In genomic region chr16:89246903-89247733, GRCh38 we compare ENCODE assay signal across 8 cellular contexts. TPM values are rescaled to one million over a fixed set of nuclear protein-coding genes. Genes with fewer than 3 reads are reported as not detected.
DNase-seq lines count a peak whose midpoint lies in the region; TF ChIP-seq lines count a peak whose summit lies in the region.

No MANE protein-coding gene starts in this region.

- peaks cover 3% of the 10 kb centered on the region; the same call in 1 of the 2 replicates for H3K9me3 ChIP-seq in HAP-1
- H3K9me3 ChIP-seq in breast epithelium: peaks cover 0 to 4% of the 10 kb centered on the region in 2 donors

- intact Hi-C loops in breast epithelium (cut with DNase I; ENCODE audit: low total_unique reads): no loop called here

- H3K36me3 ChIP-seq in HAP-1 (replicated peaks): no peaks in the 10 kb centered on the region
- no peaks in the 10 kb centered on the region for H3K36me3 ChIP-seq in breast epithelium

- H3K4me3 ChIP-seq in HAP-1: peak overlapping the region; percentile 37
- H3K4me3 ChIP-seq in WI38 (ENCODE audit: low read depth, low read length): peak overlapping the region; percentile 53
- H3K4me3 ChIP-seq in breast epithelium: peak overlapping the region; percentile 38 to 80 (median 56)
- peak overlapping the region; percentile 23 to 51 (median 38) for H3K4me3 ChIP-seq in skin epidermis

- no peak for TF ChIP-seq POLR2A in breast epithelium (IDR thresholded peaks at IDR 0.05)

- H3K4me1 ChIP-seq in HAP-1 (no peaks in the 10 kb centered on the region), breast epithelium (no peaks in the 10 kb centered on the region)

- H3K27me3 ChIP-seq in HAP-1 (ENCODE audit: low read depth): no peaks in the 10 kb centered on the region
- no peaks in the 10 kb centered on the region for H3K27me3 ChIP-seq in breast epithelium

- in situ Hi-C loops in HAP-1 (cut with MboI; ENCODE audit: low sequenced_read_pairs): no loop called here

- TF ChIP-seq CTCF in WI38 (IDR thresholded peaks at IDR 0.05; ENCODE audit: low read depth, low read length) (no peak), breast epithelium (IDR thresholded peaks at IDR 0.05) (no peak)

- peak overlapping the region in 1 of 2 donors; percentile 46 for H3K27ac ChIP-seq in breast epithelium
- H3K27ac ChIP-seq in skin epidermis: peak overlapping the region in 6 of 21 experiments; percentile 16 to 56 (median 46)

- DNase-seq in Daoy (ENCODE audit: low read depth): peak; percentile 81
- DNase-seq in HAP-1 (ENCODE audit: low spot score in 2 of 2): peak; percentile 78 to 95
- DNase-seq in NCI-H146 (lab: John Stamatoyannopoulos, UW): peak; percentile 74
- DNase-seq in breast epithelium (ENCODE audit: low spot score in 2 of 2): peak; percentile 69 to 95
- DNase-seq in iPS-NIHi11 (ENCODE audit: low spot score): peak; percentile 98
- no peak for DNase-seq in RKO (ENCODE audit: low spot score)

RNA-seq across cellular contexts. Expression of gene ZNF778, which starts 29.6 kb away (rescaled TPM):
- total RNA-seq in Daoy (2014; rRNA removed; shearing (Covaris generic)): 3.4 TPM in 2 replicates
- total RNA-seq in breast epithelium: 10 to 100 TPM; 10.1 to 20.9 (median 12.5) TPM

RNA-seq across cellular contexts. Expression of gene SLC22A31, which starts 46.8 kb away (rescaled TPM):
- not detected in 2 replicates for total RNA-seq in Daoy (2014; rRNA removed; shearing (Covaris generic))
- not detected for total RNA-seq in breast epithelium
